Comparison of ENCODE assay signal across 9 cellular contexts in genomic region chrX:68647156-68647957, GRCh38. TPM values are rescaled to one million over a fixed set of nuclear protein-coding genes. Genes with fewer than 3 reads are reported as not detected.
DNase-seq lines count a peak whose midpoint lies in the region; ATAC-seq and TF ChIP-seq lines count a peak whose summit lies in the region.
"Had no signal": no experiment of that assay in that cellular context is flagged by ENCODE, and none has a peak within 500 bp of the region (broad histone marks: within the 10 kb centered on the region; RNA-seq: fewer than 3 reads in every experiment).

A gene with protein sequence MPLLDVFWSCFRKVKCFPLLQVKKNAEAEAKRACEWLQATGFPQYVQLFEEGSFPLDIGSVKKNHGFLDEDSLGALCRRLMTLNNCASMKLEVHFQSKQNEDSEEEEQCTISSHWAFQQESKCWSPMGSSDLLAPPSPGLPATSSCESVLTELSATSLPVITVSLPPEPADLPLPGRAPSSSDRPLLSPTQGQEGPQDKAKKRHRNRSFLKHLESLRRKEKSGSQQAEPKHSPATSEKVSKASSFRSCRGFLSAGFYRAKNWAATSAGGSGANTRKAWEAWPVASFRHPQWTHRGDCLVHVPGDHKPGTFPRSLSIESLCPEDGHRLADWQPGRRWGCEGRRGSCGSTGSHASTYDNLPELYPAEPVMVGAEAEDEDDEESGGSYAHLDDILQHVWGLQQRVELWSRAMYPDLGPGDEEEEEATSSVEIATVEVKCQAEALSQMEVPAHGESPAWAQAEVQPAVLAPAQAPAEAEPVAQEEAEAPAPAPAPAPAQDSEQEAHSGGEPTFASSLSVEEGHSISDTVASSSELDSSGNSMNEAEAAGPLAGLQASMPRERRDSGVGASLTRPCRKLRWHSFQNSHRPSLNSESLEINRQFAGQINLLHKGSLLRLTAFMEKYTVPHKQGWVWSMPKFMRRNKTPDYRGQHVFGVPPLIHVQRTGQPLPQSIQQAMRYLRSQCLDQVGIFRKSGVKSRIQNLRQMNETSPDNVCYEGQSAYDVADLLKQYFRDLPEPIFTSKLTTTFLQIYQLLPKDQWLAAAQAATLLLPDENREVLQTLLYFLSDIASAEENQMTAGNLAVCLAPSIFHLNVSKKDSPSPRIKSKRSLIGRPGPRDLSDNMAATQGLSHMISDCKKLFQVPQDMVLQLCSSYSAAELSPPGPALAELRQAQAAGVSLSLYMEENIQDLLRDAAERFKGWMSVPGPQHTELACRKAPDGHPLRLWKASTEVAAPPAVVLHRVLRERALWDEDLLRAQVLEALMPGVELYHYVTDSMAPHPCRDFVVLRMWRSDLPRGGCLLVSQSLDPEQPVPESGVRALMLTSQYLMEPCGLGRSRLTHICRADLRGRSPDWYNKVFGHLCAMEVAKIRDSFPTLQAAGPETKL (plus strand): TSS chrX:68647666. CDS start chrX:68647883, 217 bp downstream.

- DNase-seq in RWPE1 (ENCODE audit: low spot score) (peak; percentile 15), fibroblast of the conjunctiva (ENCODE audit: low read depth) (peak; percentile 16), osteoblast (ENCODE audit: insufficient read length, low spot score, missing footprints) (peak; percentile 92), NCI-H1694 treated with DMSO at 0.1 percent for 48 hours (lab: John Stamatoyannopoulos, UW) (no peak), activated gamma-delta T cell treated with Interleukin-2 at 50 U/mL for 16 hours (no peak)
- no peak for DNase-seq in stimulated activated CD4-positive, alpha-beta T cell treated with anti-CD3 and anti-CD28 coated beads, Interleukin-12 subunit alpha, Interleukin-12 subunit beta, amount 100 ng/mL, for 4 hours

- no peaks in the 10 kb centered on the region for H3K36me3 ChIP-seq in BLaER1
- no peaks in the 10 kb centered on the region for H3K36me3 ChIP-seq in osteoblast (ENCODE audit: insufficient read depth, low read length)

- H3K79me2 ChIP-seq in osteoblast (ENCODE audit: insufficient read depth, low read length): no peaks in the 10 kb centered on the region

- no peak for ATAC-seq in HG03457 (IDR thresholded peaks at IDR 0.05; ENCODE audit: unreplicated experiment)
- ATAC-seq: GM12878 had no signal

- no peak within 1 kb of the TSS for H3K4me3 ChIP-seq in BLaER1
- peak within 1 kb of the TSS; percentile 68 for H3K4me3 ChIP-seq in osteoblast (ENCODE audit: insufficient read depth, low read length)
- H3K4me3 ChIP-seq: GM12878 had no signal

- H3K27me3 ChIP-seq in BLaER1 (peaks cover 62% of the 10 kb centered on the region), osteoblast (ENCODE audit: insufficient read depth, low read length) (peaks cover 4% of the 10 kb centered on the region)

- H3K27ac ChIP-seq in BLaER1 (no peak within 1 kb of the TSS), RWPE1 (no peak within 1 kb of the TSS), osteoblast (ENCODE audit: low read depth, low read length) (peak within 1 kb of the TSS; percentile 28)

- H3K4me1 ChIP-seq in BLaER1: 0 out of 2 replicates have a peak, but pooled peaks cover 6% of the 10 kb centered on the region
- peaks cover 28% of the 10 kb centered on the region for H3K4me1 ChIP-seq in osteoblast (ENCODE audit: insufficient read depth, low read length)

- POLR2A ChIA-PET in RWPE1 (lab: Yijun Ruan, JAX; ENCODE audit: low non-redundant PET): no interaction called here

- CTCF ChIA-PET in RWPE1 (lab: Yijun Ruan, JAX): interaction anchor here (0.5 to 0.6 kb wide), 2 partner anchors 87 to 213 kb away, joined by 3 read pairs; no protein-coding TSS in a partner anchor

- H4K20me1 ChIP-seq in BLaER1 (peaks cover 8% of the 10 kb centered on the region; the same call in 1 of the 2 replicates), osteoblast (ENCODE audit: insufficient read depth, low read length) (peaks cover 4% of the 10 kb centered on the region)

- H3K9ac ChIP-seq in BLaER1: no peak within 1 kb of the TSS

- no peak for TF ChIP-seq CTCF in RWPE1 (conservative IDR thresholded peaks at IDR 0.05; ENCODE audit: low read depth)
- TF ChIP-seq CTCF in osteoblast (IDR thresholded peaks at IDR 0.05; ENCODE audit: extremely low read depth, low read depth, low read length): no peak

- H3K4me2 ChIP-seq in BLaER1 (peak within 1 kb of the TSS; percentile 12; the same call in 1 of the 2 replicates), osteoblast (ENCODE audit: insufficient read depth, low read length) (peak within 1 kb of the TSS; percentile 76)

- H3K9me3 ChIP-seq in BLaER1 (no peaks in the 10 kb centered on the region), osteoblast (ENCODE audit: low read depth, low read length) (no peaks in the 10 kb centered on the region)

- peak within 1 kb of the TSS; percentile 60 for H2AFZ ChIP-seq in osteoblast (ENCODE audit: low read length)

RNA-seq across cellular contexts. Expression of the gene that starts here (rescaled TPM):
- total RNA-seq in osteoblast: 1.4 and 1.5 TPM in 2 replicates

Comparison
In these comparisons a context has a peak if more than half of its experiments do, and no peak if none do; other contexts are left out.
1. DNase-seq: peak in RWPE1 (single experiment), fibroblast of the conjunctiva (single experiment) and osteoblast (single experiment); none in NCI-H1694 treated with DMSO at 0.1 percent for 48 hours (single experiment), stimulated activated CD4-positive, alpha-beta T cell treated with anti-CD3 and anti-CD28 coated beads, Interleukin-12 subunit alpha, Interleukin-12 subunit beta, amount 100 ng/mL, for 4 hours (single experiment) and activated gamma-delta T cell treated with Interleukin-2 at 50 U/mL for 16 hours (single experiment).